ENCODE assay signal across 1 cellular context in the genomic region with DNA sequence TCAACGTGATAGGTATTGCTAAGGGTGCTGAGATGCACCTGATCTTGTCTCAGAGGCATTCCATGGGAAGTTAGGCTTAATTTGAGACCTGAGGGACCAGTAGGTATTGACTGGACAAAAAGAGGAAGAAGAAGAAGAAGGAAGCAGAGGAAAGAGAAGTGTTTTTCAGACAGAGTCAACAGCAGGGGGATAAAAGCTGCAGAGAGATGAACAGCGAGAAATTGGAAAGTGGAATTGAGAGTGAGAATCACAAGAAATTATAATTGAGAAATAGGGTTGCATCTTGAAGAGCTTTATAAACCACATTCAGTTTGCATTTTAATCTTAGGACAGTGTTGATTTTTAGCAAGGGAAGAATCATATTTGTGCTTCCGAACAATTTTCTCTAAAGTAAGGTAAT.
TF ChIP-seq lines count a peak whose summit lies in the region.

No MANE protein-coding gene starts in this region.

TF ChIP-seq in K562, 482 proteins besides CTCF, POLR2A, EP300 and RAD21:
- TF ChIP-seq, protein P1, sequence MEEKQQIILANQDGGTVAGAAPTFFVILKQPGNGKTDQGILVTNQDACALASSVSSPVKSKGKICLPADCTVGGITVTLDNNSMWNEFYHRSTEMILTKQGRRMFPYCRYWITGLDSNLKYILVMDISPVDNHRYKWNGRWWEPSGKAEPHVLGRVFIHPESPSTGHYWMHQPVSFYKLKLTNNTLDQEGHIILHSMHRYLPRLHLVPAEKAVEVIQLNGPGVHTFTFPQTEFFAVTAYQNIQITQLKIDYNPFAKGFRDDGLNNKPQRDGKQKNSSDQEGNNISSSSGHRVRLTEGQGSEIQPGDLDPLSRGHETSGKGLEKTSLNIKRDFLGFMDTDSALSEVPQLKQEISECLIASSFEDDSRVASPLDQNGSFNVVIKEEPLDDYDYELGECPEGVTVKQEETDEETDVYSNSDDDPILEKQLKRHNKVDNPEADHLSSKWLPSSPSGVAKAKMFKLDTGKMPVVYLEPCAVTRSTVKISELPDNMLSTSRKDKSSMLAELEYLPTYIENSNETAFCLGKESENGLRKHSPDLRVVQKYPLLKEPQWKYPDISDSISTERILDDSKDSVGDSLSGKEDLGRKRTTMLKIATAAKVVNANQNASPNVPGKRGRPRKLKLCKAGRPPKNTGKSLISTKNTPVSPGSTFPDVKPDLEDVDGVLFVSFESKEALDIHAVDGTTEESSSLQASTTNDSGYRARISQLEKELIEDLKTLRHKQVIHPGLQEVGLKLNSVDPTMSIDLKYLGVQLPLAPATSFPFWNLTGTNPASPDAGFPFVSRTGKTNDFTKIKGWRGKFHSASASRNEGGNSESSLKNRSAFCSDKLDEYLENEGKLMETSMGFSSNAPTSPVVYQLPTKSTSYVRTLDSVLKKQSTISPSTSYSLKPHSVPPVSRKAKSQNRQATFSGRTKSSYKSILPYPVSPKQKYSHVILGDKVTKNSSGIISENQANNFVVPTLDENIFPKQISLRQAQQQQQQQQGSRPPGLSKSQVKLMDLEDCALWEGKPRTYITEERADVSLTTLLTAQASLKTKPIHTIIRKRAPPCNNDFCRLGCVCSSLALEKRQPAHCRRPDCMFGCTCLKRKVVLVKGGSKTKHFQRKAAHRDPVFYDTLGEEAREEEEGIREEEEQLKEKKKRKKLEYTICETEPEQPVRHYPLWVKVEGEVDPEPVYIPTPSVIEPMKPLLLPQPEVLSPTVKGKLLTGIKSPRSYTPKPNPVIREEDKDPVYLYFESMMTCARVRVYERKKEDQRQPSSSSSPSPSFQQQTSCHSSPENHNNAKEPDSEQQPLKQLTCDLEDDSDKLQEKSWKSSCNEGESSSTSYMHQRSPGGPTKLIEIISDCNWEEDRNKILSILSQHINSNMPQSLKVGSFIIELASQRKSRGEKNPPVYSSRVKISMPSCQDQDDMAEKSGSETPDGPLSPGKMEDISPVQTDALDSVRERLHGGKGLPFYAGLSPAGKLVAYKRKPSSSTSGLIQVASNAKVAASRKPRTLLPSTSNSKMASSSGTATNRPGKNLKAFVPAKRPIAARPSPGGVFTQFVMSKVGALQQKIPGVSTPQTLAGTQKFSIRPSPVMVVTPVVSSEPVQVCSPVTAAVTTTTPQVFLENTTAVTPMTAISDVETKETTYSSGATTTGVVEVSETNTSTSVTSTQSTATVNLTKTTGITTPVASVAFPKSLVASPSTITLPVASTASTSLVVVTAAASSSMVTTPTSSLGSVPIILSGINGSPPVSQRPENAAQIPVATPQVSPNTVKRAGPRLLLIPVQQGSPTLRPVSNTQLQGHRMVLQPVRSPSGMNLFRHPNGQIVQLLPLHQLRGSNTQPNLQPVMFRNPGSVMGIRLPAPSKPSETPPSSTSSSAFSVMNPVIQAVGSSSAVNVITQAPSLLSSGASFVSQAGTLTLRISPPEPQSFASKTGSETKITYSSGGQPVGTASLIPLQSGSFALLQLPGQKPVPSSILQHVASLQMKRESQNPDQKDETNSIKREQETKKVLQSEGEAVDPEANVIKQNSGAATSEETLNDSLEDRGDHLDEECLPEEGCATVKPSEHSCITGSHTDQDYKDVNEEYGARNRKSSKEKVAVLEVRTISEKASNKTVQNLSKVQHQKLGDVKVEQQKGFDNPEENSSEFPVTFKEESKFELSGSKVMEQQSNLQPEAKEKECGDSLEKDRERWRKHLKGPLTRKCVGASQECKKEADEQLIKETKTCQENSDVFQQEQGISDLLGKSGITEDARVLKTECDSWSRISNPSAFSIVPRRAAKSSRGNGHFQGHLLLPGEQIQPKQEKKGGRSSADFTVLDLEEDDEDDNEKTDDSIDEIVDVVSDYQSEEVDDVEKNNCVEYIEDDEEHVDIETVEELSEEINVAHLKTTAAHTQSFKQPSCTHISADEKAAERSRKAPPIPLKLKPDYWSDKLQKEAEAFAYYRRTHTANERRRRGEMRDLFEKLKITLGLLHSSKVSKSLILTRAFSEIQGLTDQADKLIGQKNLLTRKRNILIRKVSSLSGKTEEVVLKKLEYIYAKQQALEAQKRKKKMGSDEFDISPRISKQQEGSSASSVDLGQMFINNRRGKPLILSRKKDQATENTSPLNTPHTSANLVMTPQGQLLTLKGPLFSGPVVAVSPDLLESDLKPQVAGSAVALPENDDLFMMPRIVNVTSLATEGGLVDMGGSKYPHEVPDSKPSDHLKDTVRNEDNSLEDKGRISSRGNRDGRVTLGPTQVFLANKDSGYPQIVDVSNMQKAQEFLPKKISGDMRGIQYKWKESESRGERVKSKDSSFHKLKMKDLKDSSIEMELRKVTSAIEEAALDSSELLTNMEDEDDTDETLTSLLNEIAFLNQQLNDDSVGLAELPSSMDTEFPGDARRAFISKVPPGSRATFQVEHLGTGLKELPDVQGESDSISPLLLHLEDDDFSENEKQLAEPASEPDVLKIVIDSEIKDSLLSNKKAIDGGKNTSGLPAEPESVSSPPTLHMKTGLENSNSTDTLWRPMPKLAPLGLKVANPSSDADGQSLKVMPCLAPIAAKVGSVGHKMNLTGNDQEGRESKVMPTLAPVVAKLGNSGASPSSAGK (IDR thresholded peaks at IDR 0.05): 0 out of 2 replicates have a peak, but pooled peaks have one; percentile 12
- no peak for TF ChIP-seq RBM39 (optimal IDR thresholded peaks at IDR 0.05; ENCODE audit: low read depth, low read length)
